Comparison of ENCODE assay signal across 1 cellular context in genomic region chr12:53180931-53181645, GRCh38.
A peak's percentile ranks its signal among the peaks of the same experiment; 100 is the strongest.
TF ChIP-seq lines count a peak whose summit lies in the region.

No MANE protein-coding gene starts in this region.

TF ChIP-seq in K562, 482 proteins besides CTCF, POLR2A, EP300 and RAD21 (continued from another document):
- no peak for TF ChIP-seq BCLAF1 (IDR thresholded peaks at IDR 0.05; ENCODE audit: borderline replicate concordance in 1 of 2, control insufficient read depth in 1 of 2, low read depth in 2 of 2, low read length in 1 of 2)
- no peak for TF ChIP-seq ELK3 (CRISPR knock-in tag; IDR thresholded peaks at IDR 0.05)
- TF ChIP-seq LEF1 (IDR thresholded peaks at IDR 0.05) = no peak
- TF ChIP-seq POLR2B (IDR thresholded peaks at IDR 0.05; ENCODE audit: low read depth, partially characterized antibody) = no peak
- TF ChIP-seq NR2F6 (CRISPR knock-in tag; IDR thresholded peaks at IDR 0.05) = no peak
- TF ChIP-seq ZNF57 (CRISPR knock-in tag; IDR thresholded peaks at IDR 0.05) = no peak
- TF ChIP-seq STAT6 (CRISPR knock-in tag; IDR thresholded peaks at IDR 0.05) = 0 out of 2 replicates have a peak, but pooled peaks have one; percentile 17
- TF ChIP-seq CCAR2 (IDR thresholded peaks at IDR 0.05; ENCODE audit: low read depth, low read length) = no peak
- peak; percentile 40; the same call in 1 of the 2 replicates for TF ChIP-seq STAG1 (CRISPR knock-in tag; IDR thresholded peaks at IDR 0.05; ENCODE audit: borderline replicate concordance)
- no peak for TF ChIP-seq BRF2 (IDR thresholded peaks at IDR 0.05; ENCODE audit: borderline replicate concordance, insufficient read depth, insufficient read length)
- TF ChIP-seq CREB3L1 (IDR thresholded peaks at IDR 0.05; ENCODE audit: borderline replicate concordance, low read depth) = peak; percentile 23; the same call in 1 of the 2 replicates
- no peak for TF ChIP-seq ZNF263 (CRISPR knock-in tag; IDR thresholded peaks at IDR 0.05; ENCODE audit: borderline replicate concordance)
- TF ChIP-seq FOXJ3 (CRISPR knock-in tag; IDR thresholded peaks at IDR 0.05) = no peak
- TF ChIP-seq FOXK1 (CRISPR knock-in tag; IDR thresholded peaks at IDR 0.05; ENCODE audit: borderline replicate concordance) = no peak
- no peak for TF ChIP-seq ZNF444 (CRISPR knock-in tag; IDR thresholded peaks at IDR 0.05)
- TF ChIP-seq PTBP1 (IDR thresholded peaks at IDR 0.05; ENCODE audit: low read depth, low read length) = no peak
- no peak for TF ChIP-seq RBM25 (IDR thresholded peaks at IDR 0.05; ENCODE audit: low read depth, low read length, severe bottlenecking)
- TF ChIP-seq NR2C2 (CRISPR knock-in tag; IDR thresholded peaks at IDR 0.05) = no peak
- TF ChIP-seq NR2C2 (tag; IDR thresholded peaks at IDR 0.05) = peak; percentile 97
- TF ChIP-seq EP400 (IDR thresholded peaks at IDR 0.05) = no peak
- TF ChIP-seq NONO (IDR thresholded peaks at IDR 0.05; ENCODE audit: low read depth in 2 of 2, low read length in 1 of 2) = 0 out of 4 replicates have a peak, but pooled peaks of 1 of the 2 experiments have one; percentile 28
- TF ChIP-seq ZC3H8 (IDR thresholded peaks at IDR 0.05) = no peak
- TF ChIP-seq SRSF7 (optimal IDR thresholded peaks at IDR 0.05; ENCODE audit: low read depth, low read length) = no peak
- no peak for TF ChIP-seq HIVEP1 (CRISPR knock-in tag; IDR thresholded peaks at IDR 0.05)
- TF ChIP-seq MCM5 (IDR thresholded peaks at IDR 0.05; ENCODE audit: low read depth) = no peak
- no peak for TF ChIP-seq MAFK (IDR thresholded peaks at IDR 0.05; ENCODE audit: low read length)
